In the genomic region with DNA sequence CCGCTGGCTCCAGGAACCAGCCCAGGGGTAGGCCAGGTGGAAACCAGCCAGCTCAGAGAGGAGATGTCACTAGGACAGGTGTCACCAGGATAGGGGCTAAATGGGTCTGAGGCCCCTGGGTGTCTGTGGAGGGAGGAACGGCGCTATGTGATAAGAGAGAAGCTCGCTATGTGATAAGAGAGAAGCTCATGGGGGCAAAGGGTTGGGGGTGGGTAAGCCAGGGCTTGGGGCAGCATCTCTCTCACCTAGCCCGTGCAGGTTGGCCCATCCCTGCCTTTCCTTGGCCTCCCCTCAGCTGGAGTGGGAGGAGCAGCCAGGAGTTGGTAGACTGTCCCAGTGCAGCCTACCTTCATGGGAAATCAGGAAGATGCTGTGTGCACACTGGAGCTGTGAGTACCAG, we compare ENCODE assay signal across 12 cellular contexts. TPM values are rescaled to one million over a fixed set of nuclear protein-coding genes. Genes with fewer than 3 reads are reported as not detected.
DNase-seq lines count a peak whose midpoint lies in the region; ATAC-seq, FAIRE-seq and TF ChIP-seq lines count a peak whose summit lies in the region.
"Had no signal": no experiment of that assay in that cellular context is flagged by ENCODE, and none has a peak within 500 bp of the region (broad histone marks: within the 10 kb centered on the region; RNA-seq: fewer than 3 reads in every experiment).

No MANE protein-coding gene starts in this region.

- H3K36me3 Mint-ChIP-seq in astrocyte (ENCODE audit: low read depth, unreplicated experiment): peaks cover 15% of the 10 kb centered on the region
- peaks cover 3% of the 10 kb centered on the region for H3K36me3 Mint-ChIP-seq in nephron (ENCODE audit: low read depth)

- TF ChIP-seq CTCF in HCT116 (IDR thresholded peaks at IDR 0.05 in 2 of 3, conservative IDR thresholded peaks at IDR 0.05 in 1 of 3; ENCODE audit: borderline replicate concordance in 1 of 3, insufficient read depth in 1 of 3, low read depth in 2 of 3, low read length in 2 of 3) (no peak), astrocyte (IDR thresholded peaks at IDR 0.05; ENCODE audit: insufficient read depth, low read depth, low read length) (no peak), nephron (IDR thresholded peaks at IDR 0.05; ENCODE audit: unreplicated experiment in 3 of 3) (no peak), GM13976 (IDR thresholded peaks at IDR 0.05; ENCODE audit: borderline replicate concordance, control extremely low read depth, extremely low read depth, insufficient read depth, missing control alignments) (no peak)

- H3K9me3 ChIP-seq in BLaER1: no peaks in the 10 kb centered on the region
- no peaks in the 10 kb centered on the region for H3K9me3 ChIP-seq in HCT116 (ENCODE audit: control insufficient read depth in 1 of 2, insufficient read depth in 1 of 2, low read depth in 1 of 2, low read length in 2 of 2)
- H3K9me3 ChIP-seq in astrocyte (ENCODE audit: insufficient read depth, low read depth, low read length): no peaks in the 10 kb centered on the region

- TF ChIP-seq POLR2A in HCT116 (IDR thresholded peaks at IDR 0.05; ENCODE audit: borderline replicate concordance, extremely low read depth, insufficient read depth, insufficient read length): no peak

- intact Hi-C loops in HCT116 (cut with micrococcal nuclease): loop anchor here (10.0 kb wide), 1 partner anchor 140 kb away; the partner anchor contains the start of gene CABIN1

- H3K36me3 ChIP-seq in BLaER1: peaks cover 31% of the 10 kb centered on the region
- no peaks in the 10 kb centered on the region for H3K36me3 ChIP-seq in HCT116 (ENCODE audit: control insufficient read depth in 1 of 2, insufficient read depth in 2 of 2, low read length in 2 of 2)
- no peaks in the 10 kb centered on the region for H3K36me3 ChIP-seq in astrocyte (ENCODE audit: insufficient read depth, low read length)
- H3K36me3 ChIP-seq: cardiac muscle cell had no signal

- POLR2A ChIA-PET in HCT116 (lab: Charles Lee): no interaction called here

- H4K20me1 ChIP-seq in BLaER1 (peaks cover 70% of the 10 kb centered on the region), HCT116 (ENCODE audit: insufficient read depth) (no peaks in the 10 kb centered on the region), astrocyte (ENCODE audit: insufficient read depth, low read length) (peaks cover 55% of the 10 kb centered on the region)

- TF ChIP-seq RAD21 in HCT116 (IDR thresholded peaks at IDR 0.05; ENCODE audit: low read depth): no peak

- H3K27me3 ChIP-seq in BLaER1 (no peaks in the 10 kb centered on the region), HCT116 (ENCODE audit: insufficient read depth, low read length) (no peaks in the 10 kb centered on the region), astrocyte (ENCODE audit: insufficient read depth, low read length) (no peaks in the 10 kb centered on the region)
- H3K27me3 ChIP-seq: cardiac muscle cell had no signal

- H3K9me3 Mint-ChIP-seq in astrocyte (ENCODE audit: unreplicated experiment): no peaks in the 10 kb centered on the region
- H3K9me3 Mint-ChIP-seq in nephron: no peaks in the 10 kb centered on the region
- H3K9me3 Mint-ChIP-seq: stimulated activated naive B cell treated with anti-CD40 and anti-IgM and Interleukin-4, amounts not matched to agents 10 μg/mL and 1 μg/mL and 100 μg/mL, for 72 hours had no signal

- H3K4me1 ChIP-seq in BLaER1: peaks cover 72% of the 10 kb centered on the region
- H3K4me1 ChIP-seq in HCT116 (ENCODE audit: control insufficient read depth in 1 of 2, insufficient read depth in 2 of 2, low read length in 2 of 2): peaks cover 18 to 31% of the 10 kb centered on the region in 2 experiments
- peaks cover 25% of the 10 kb centered on the region for H3K4me1 ChIP-seq in astrocyte (ENCODE audit: insufficient read depth, low read length)

- no peaks in the 10 kb centered on the region for H3K9me2 ChIP-seq in HCT116 (ENCODE audit: insufficient read depth)

- BruUV-seq in HCT116 (replicated peaks; lab: Mats Ljungman, UMichigan): no TSS peak

- ATAC-seq in HCT116 (no peak), HG02610 (IDR thresholded peaks at IDR 0.05; ENCODE audit: unreplicated experiment) (no peak)

- H3K4me3 ChIP-seq in BLaER1 (no peak overlapping the region), HCT116 (replicated peaks in 1 of 2; ENCODE audit: low read depth in 1 of 2, low read length in 2 of 2) (peak overlapping the region in 1 of 2 experiments; percentile 55; a peak in 1 of 4 replicates), astrocyte (ENCODE audit: insufficient read depth, low read depth, low read length) (no peak overlapping the region)

- in situ Hi-C loops in GM13976 (cut with MboI; ENCODE audit: low sequenced_read_pairs, unreplicated experiment): no loop called here

- CTCF ChIA-PET in HCT116 (lab: Charles Lee): interaction anchor here (0.9 to 4.4 kb wide), 3 partner anchors 15 to 93 kb away, joined by 3 to 29 read pairs (median 4); no protein-coding TSS in a partner anchor

- H3K27ac Mint-ChIP-seq in astrocyte (ENCODE audit: unreplicated experiment) (no peak overlapping the region), nephron (no peak overlapping the region)

- H3K27me3 Mint-ChIP-seq in astrocyte (ENCODE audit: low read depth, unreplicated experiment) (no peaks in the 10 kb centered on the region), nephron (ENCODE audit: low read depth) (peaks cover 14% of the 10 kb centered on the region)
- H3K27me3 Mint-ChIP-seq: stimulated activated naive B cell treated with anti-CD40 and anti-IgM and Interleukin-4, amounts not matched to agents 10 μg/mL and 1 μg/mL and 100 μg/mL, for 72 hours had no signal

- H3K27ac ChIP-seq in BLaER1: 0 out of 2 replicates have a peak overlapping the region, but pooled peaks have one; percentile 74
- no peak overlapping the region for H3K27ac ChIP-seq in HCT116 (ENCODE audit: low read depth, low read length)
- no peak overlapping the region for H3K27ac ChIP-seq in astrocyte (ENCODE audit: low read depth, low read length)

- no peak for FAIRE-seq in astrocyte (lab: Jason Lieb, UNC)
- FAIRE-seq: TTC549 had no signal

- H2AFZ ChIP-seq in HCT116 (ENCODE audit: low read depth, low read length, poor library complexity, severe bottlenecking) (no peak overlapping the region), astrocyte (ENCODE audit: low read depth, low read length) (no peak overlapping the region)

- no peaks in the 10 kb centered on the region for H3K79me2 ChIP-seq in HCT116 (ENCODE audit: insufficient read depth, low read length)
- no peaks in the 10 kb centered on the region for H3K79me2 ChIP-seq in astrocyte (ENCODE audit: insufficient read depth, low read length)

- H3K4me1 Mint-ChIP-seq in astrocyte (ENCODE audit: low read depth, unreplicated experiment): peaks cover 19% of the 10 kb centered on the region
- H3K4me1 Mint-ChIP-seq in nephron: peaks cover 28% of the 10 kb centered on the region

- H3K4me3 Mint-ChIP-seq in astrocyte (ENCODE audit: unreplicated experiment) (peak overlapping the region; percentile 27), nephron (peak overlapping the region; percentile 52 to 80 (median 74))

- RAD21 ChIA-PET in HCT116 (lab: Charles Lee; ENCODE audit: low non-redundant PET in 1 of 2, low total read pairs in 2 of 2, uncharacterized antibody in 2 of 2, unreplicated experiment in 2 of 2): no interaction called here

- H3K9ac ChIP-seq in BLaER1 (peak overlapping the region; percentile 74; the same call in 1 of the 2 replicates), HCT116 (ENCODE audit: low read length) (no peak overlapping the region), astrocyte (ENCODE audit: low read length) (no peak overlapping the region)

- H3K4me2 ChIP-seq in BLaER1: peak overlapping the region; percentile 99
- H3K4me2 ChIP-seq in HCT116 (ENCODE audit: low read length): peak overlapping the region; percentile 98; the same call in 1 of the 2 replicates
- no peak overlapping the region for H3K4me2 ChIP-seq in astrocyte (ENCODE audit: low read length)

- DNase-seq in HCT116 (ENCODE audit: low read depth, low spot score) (no peak), astrocyte (ENCODE audit: low read depth) (no peak), kidney glomerular epithelial cell (lab: John Stamatoyannopoulos, UW) (no peak), NCI-H1930 (lab: John Stamatoyannopoulos, UW) (no peak), GM13976 (ENCODE audit: low spot score) (no peak)
- DNase-seq: NCI-H524 treated with DMSO at 0.1 percent for 48 hours; stimulated activated naive B cell treated with anti-CD40 and anti-IgM and Interleukin-4, amounts not matched to agents 10 μg/mL and 1 μg/mL and 100 μg/mL, for 72 hours had no signal

TF ChIP-seq in HCT116, 20 proteins besides CTCF, POLR2A, EP300 and RAD21 (continues in another document):
- TF ChIP-seq CEBPB (IDR thresholded peaks at IDR 0.05; ENCODE audit: low read depth): no peak
- TF ChIP-seq ATF3 (IDR thresholded peaks at IDR 0.05): no peak
- TF ChIP-seq CBX3 (IDR thresholded peaks at IDR 0.05; ENCODE audit: low read depth): no peak
- no peak for TF ChIP-seq EZH2 (IDR thresholded peaks at IDR 0.05)
- TF ChIP-seq, protein P1, sequence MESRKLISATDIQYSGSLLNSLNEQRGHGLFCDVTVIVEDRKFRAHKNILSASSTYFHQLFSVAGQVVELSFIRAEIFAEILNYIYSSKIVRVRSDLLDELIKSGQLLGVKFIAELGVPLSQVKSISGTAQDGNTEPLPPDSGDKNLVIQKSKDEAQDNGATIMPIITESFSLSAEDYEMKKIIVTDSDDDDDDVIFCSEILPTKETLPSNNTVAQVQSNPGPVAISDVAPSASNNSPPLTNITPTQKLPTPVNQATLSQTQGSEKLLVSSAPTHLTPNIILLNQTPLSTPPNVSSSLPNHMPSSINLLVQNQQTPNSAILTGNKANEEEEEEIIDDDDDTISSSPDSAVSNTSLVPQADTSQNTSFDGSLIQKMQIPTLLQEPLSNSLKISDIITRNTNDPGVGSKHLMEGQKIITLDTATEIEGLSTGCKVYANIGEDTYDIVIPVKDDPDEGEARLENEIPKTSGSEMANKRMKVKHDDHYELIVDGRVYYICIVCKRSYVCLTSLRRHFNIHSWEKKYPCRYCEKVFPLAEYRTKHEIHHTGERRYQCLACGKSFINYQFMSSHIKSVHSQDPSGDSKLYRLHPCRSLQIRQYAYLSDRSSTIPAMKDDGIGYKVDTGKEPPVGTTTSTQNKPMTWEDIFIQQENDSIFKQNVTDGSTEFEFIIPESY (IDR thresholded peaks at IDR 0.05; ENCODE audit: extremely low read depth, insufficient replicate concordance, low read length): no peak
- no peak for TF ChIP-seq ELF1 (IDR thresholded peaks at IDR 0.05; ENCODE audit: borderline replicate concordance, low read depth)
- TF ChIP-seq TCF7L2 (IDR thresholded peaks at IDR 0.05; ENCODE audit: borderline replicate concordance, extremely low read depth, insufficient read depth, insufficient read length): no peak
- no peak for TF ChIP-seq SRF (IDR thresholded peaks at IDR 0.05; ENCODE audit: low read depth)
- no peak for TF ChIP-seq POLR2AphosphoS5 (IDR thresholded peaks at IDR 0.05; ENCODE audit: low read depth, low read length)

RNA-seq across cellular contexts. Expression of gene SUSD2, which starts 26.5 kb away (rescaled TPM):
- total RNA-seq in HCT116 (2021; ENCODE audit: unreplicated experiment) (6.6 TPM), astrocyte (0.72 and 0.77 TPM in 2 replicates)
- polyA plus RNA-seq in HCT116 (2012): 9.6 and 10.3 TPM in 2 replicates
